ENCODE assay signal across 7 cellular contexts in genomic region chr11:123622576-123622975, GRCh38. TPM values are rescaled to one million over a fixed set of nuclear protein-coding genes. Genes with fewer than 3 reads are reported as not detected.
"Had no signal": no experiment of that assay in that cellular context is flagged by ENCODE, and none has a peak within 500 bp of the region (broad histone marks: within the 10 kb centered on the region; RNA-seq: fewer than 3 reads in every experiment).

No MANE protein-coding gene starts in this region.

- H3K36me3 Mint-ChIP-seq: IgD-negative memory B cell had no signal

- H3K4me3 Mint-ChIP-seq: IgD-negative memory B cell had no signal

- H3K9me3 Mint-ChIP-seq: IgD-negative memory B cell had no signal

- H3K27me3 Mint-ChIP-seq: IgD-negative memory B cell had no signal

- H3K27ac Mint-ChIP-seq: IgD-negative memory B cell had no signal

- DNase-seq: IMR-90, KBM-7, KG1 had no signal

- H3K27ac ChIP-seq: HL-60 had no signal

- H3K4me3 ChIP-seq: K562 had no signal

- H3K4me1 Mint-ChIP-seq: IgD-negative memory B cell had no signal

RNA-seq across cellular contexts. Expression of gene SCN3B, which starts 31.8 kb away (rescaled TPM):
- total RNA-seq: HT-29 had no signal
